Comparison of ENCODE assay signal across 8 cellular contexts in genomic region chr9:128920381-128921058, GRCh38. TPM values are rescaled to one million over a fixed set of nuclear protein-coding genes. Genes with fewer than 3 reads are reported as not detected.
A peak's percentile ranks its signal among the peaks of the same experiment; 100 is the strongest.
DNase-seq lines count a peak whose midpoint lies in the region; ATAC-seq and TF ChIP-seq lines count a peak whose summit lies in the region.

TSS of gene PHYHD1 (plus strand) at chr9:128920982. CDS start at chr9:128922324, 1,342 bp downstream.

- peak within 1 kb of the TSS; percentile 77 for H3K27ac ChIP-seq in rectal smooth muscle tissue (ENCODE audit: low read depth, low read length)

- TF ChIP-seq CTCF in HFFc6 (IDR thresholded peaks at IDR 0.05), result no peak
- no peak for TF ChIP-seq CTCF in activated B cell treated with CpG ODN at 0.5 μM for 24 hours (IDR thresholded peaks at IDR 0.05)

- peaks cover 18% of the 10 kb centered on the region for H3K36me3 Mint-ChIP-seq in HFFc6 (ENCODE audit: low read depth)
- H3K36me3 Mint-ChIP-seq in activated B cell treated with CpG ODN at 0.5 μM for 24 hours (ENCODE audit: low read depth), result peaks cover 29% of the 10 kb centered on the region

- H3K27ac Mint-ChIP-seq in HFFc6, result peak within 1 kb of the TSS; percentile 80
- H3K27ac Mint-ChIP-seq in activated B cell treated with CpG ODN at 0.5 μM for 24 hours, result no peak within 1 kb of the TSS

- CTCF ChIA-PET in activated B cell treated with CpG ODN at 0.5 μM for 24 hours (lab: Charles Lee), result no interaction called here

- peak within 1 kb of the TSS; percentile 49 for H3K9ac ChIP-seq in rectal smooth muscle tissue (ENCODE audit: low read length)

- no peaks in the 10 kb centered on the region for H3K9me3 Mint-ChIP-seq in HFFc6
- H3K9me3 Mint-ChIP-seq in activated B cell treated with CpG ODN at 0.5 μM for 24 hours, result no peaks in the 10 kb centered on the region

- POLR2A ChIA-PET in activated B cell treated with CpG ODN at 0.5 μM for 24 hours (lab: Charles Lee), result interaction anchor here (1.4 kb wide), 1 partner anchor 17 kb away, joined by 3 read pairs; no protein-coding TSS in a partner anchor

- no peaks in the 10 kb centered on the region for H3K27me3 ChIP-seq in rectal smooth muscle tissue (ENCODE audit: control insufficient read depth, insufficient read depth, low read length)

- H3K27me3 Mint-ChIP-seq in HFFc6 (ENCODE audit: insufficient read depth) (no peaks in the 10 kb centered on the region; the same call in none of the 2 replicates), activated B cell treated with CpG ODN at 0.5 μM for 24 hours (no peaks in the 10 kb centered on the region)

- DNase-seq in HFFc6 (peak; percentile 74), activated B cell treated with CpG ODN at 0.5 μM for 24 hours (no peak), left ventricle myocardium superior (peak; percentile 86), NCI-H510A (lab: John Stamatoyannopoulos, UW) (no peak), activated gamma-delta T cell treated with Interleukin-2 at 50 U/mL for 16 hours (no peak), AML-193 (lab: John Stamatoyannopoulos, UW) (no peak)

- H3K4me3 ChIP-seq in rectal smooth muscle tissue (ENCODE audit: low read length), result peak within 1 kb of the TSS; percentile 59

- ATAC-seq in activated B cell treated with CpG ODN at 0.5 μM for 24 hours (ENCODE audit: low read depth) (no peak), left ventricle myocardium superior (peak; percentile 76), HG02678 (IDR thresholded peaks at IDR 0.05; ENCODE audit: unreplicated experiment) (no peak)

- H3K4me3 Mint-ChIP-seq in HFFc6 (peak within 1 kb of the TSS; percentile 84; the same call in 1 of the 2 replicates), activated B cell treated with CpG ODN at 0.5 μM for 24 hours (peak within 1 kb of the TSS; percentile 11)

- H3K4me1 Mint-ChIP-seq in HFFc6 (ENCODE audit: low read depth) (peaks cover 48% of the 10 kb centered on the region), activated B cell treated with CpG ODN at 0.5 μM for 24 hours (peaks cover 4% of the 10 kb centered on the region)

- intact Hi-C loops in activated B cell treated with CpG ODN at 0.5 μM for 24 hours (cut with micrococcal nuclease) (no loop called here), left ventricle myocardium superior (cut with micrococcal nuclease) (no loop called here)

- peaks cover 22% of the 10 kb centered on the region for H3K4me1 ChIP-seq in rectal smooth muscle tissue (ENCODE audit: control insufficient read depth, insufficient read depth, low read length)

- peaks cover 11% of the 10 kb centered on the region for H3K36me3 ChIP-seq in rectal smooth muscle tissue (ENCODE audit: control insufficient read depth, insufficient read depth, low read length)

RNA-seq across cellular contexts. Expression of gene PHYHD1, which starts in this region (rescaled TPM):
- total RNA-seq in HFFc6 (2021; fragmentation: NEBNext Ultra II Directional; extraction: Animal tissue kit (Norgen Biotek cat#: 25700)), result 10 to 100 TPM in 3 of 6 experiments, 1 to 10 TPM in 3; 6.8 to 13.9 (median 10.0) TPM
- total RNA-seq in activated B cell treated with CpG ODN at 0.5 μM for 24 hours (0.86 and 1.0 TPM in 2 replicates), left ventricle myocardium superior (39.7 TPM)

Comparison
In these comparisons a context has a peak if more than half of its experiments do, and no peak if none do; other contexts are left out.
1. DNase-seq: peak in HFFc6 (single experiment) and left ventricle myocardium superior (single experiment); none in activated B cell treated with CpG ODN at 0.5 μM for 24 hours (single experiment), NCI-H510A (single experiment), activated gamma-delta T cell treated with Interleukin-2 at 50 U/mL for 16 hours (single experiment) and AML-193 (0 of 2).